1 cellular context compared by ENCODE assay signal in the genomic region with DNA sequence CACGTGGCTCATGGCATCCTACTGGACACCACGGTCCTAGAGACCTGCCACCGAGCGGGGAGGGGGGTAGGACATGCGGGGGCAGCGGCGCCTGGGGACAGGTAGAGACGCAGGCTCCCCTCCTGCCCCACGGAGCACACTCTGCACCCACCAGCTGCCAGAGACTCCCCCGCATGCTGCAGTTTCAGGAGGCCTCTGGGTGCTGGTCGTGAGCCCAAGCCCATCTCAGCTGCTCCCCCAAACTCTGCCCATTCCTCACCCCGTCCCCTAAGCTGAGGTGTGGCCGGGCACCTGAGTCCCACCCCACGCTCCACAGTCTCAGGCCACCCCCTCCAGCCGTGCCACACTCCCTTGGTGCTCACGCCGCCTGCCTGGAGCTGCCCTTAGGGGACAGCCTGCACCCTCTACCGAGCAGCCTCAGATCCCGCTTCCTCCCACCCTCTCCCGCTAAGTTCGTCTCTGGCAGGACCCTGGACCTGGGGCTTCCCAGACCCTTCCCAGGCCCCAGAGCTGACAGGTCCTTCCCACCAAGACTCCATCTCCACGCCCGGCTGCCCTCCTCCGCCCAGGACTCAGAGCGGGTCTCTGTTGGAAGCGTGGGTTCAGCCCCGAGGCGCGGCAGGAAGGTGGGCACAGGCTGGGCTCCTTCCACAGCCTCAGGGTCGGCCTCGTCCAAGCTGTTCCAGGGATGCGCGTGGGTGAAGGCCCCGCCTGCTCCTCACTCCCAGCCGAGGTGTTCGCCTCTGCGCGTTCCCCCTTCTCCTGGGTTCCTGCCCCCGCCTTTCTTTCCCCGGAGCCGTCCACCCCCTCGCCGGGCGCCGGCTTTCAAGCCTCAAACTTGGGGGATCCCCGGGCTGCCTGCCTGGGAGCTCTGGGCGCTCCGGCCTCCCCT.
TF ChIP-seq lines count a peak whose summit lies in the region.

No MANE protein-coding gene starts in this region.

TF ChIP-seq in HepG2, 621 proteins besides CTCF, POLR2A, EP300 and RAD21 (continues in another document):
- TF ChIP-seq ZFP90 (CRISPR knock-in tag; IDR thresholded peaks at IDR 0.05; ENCODE audit: borderline replicate concordance) (0 out of 2 replicates have a peak, but pooled peaks have one; percentile 25), MXD1 (CRISPR knock-in tag; IDR thresholded peaks at IDR 0.05) (0 out of 2 replicates have a peak, but pooled peaks have one; percentile 16), KDM5B (CRISPR knock-in tag; IDR thresholded peaks at IDR 0.05; ENCODE audit: borderline replicate concordance) (peak; percentile 33), MEIS1 (CRISPR knock-in tag; IDR thresholded peaks at IDR 0.05; ENCODE audit: borderline replicate concordance) (0 out of 2 replicates have a peak, but pooled peaks have one; percentile 22), ZNF891 (CRISPR knock-in tag; IDR thresholded peaks at IDR 0.05) (0 out of 2 replicates have a peak, but pooled peaks have one; percentile 16), ELK4 (CRISPR knock-in tag; IDR thresholded peaks at IDR 0.05; ENCODE audit: borderline replicate concordance) (no peak), GTF3A (CRISPR knock-in tag; conservative IDR thresholded peaks at IDR 0.05) (no peak), ZNF142 (CRISPR knock-in tag; IDR thresholded peaks at IDR 0.05) (0 out of 2 replicates have a peak, but pooled peaks have one; percentile 20), SP4 (CRISPR knock-in tag; IDR thresholded peaks at IDR 0.05) (peak; percentile 61; the same call in 1 of the 2 replicates), XRCC5 (optimal IDR thresholded peaks at IDR 0.05; ENCODE audit: low read length) (peak; percentile 33), ATF7-NPFF (CRISPR knock-in tag; IDR thresholded peaks at IDR 0.05; ENCODE audit: low read depth) (0 out of 2 replicates have a peak, but pooled peaks have one; percentile 1), JARID2 (CRISPR knock-in tag; IDR thresholded peaks at IDR 0.05; ENCODE audit: insufficient replicate concordance) (no peak), HNRNPL (IDR thresholded peaks at IDR 0.05; ENCODE audit: low read depth, low read length) (peak; percentile 64; the same call in 1 of the 2 replicates), HNRNPLL (IDR thresholded peaks at IDR 0.05; ENCODE audit: low read depth, low read length, poor library complexity, severe bottlenecking) (peak; percentile 25), ZNF800 (CRISPR knock-in tag; IDR thresholded peaks at IDR 0.05) (0 out of 2 replicates have a peak, but pooled peaks have one; percentile 22), ZFP91 (CRISPR knock-in tag; IDR thresholded peaks at IDR 0.05; ENCODE audit: borderline replicate concordance) (0 out of 2 replicates have a peak, but pooled peaks have one; percentile 17), GMEB1 (CRISPR knock-in tag; IDR thresholded peaks at IDR 0.05; ENCODE audit: borderline replicate concordance) (0 out of 2 replicates have a peak, but pooled peaks have one; percentile 22), ZNF546 (CRISPR knock-in tag; conservative IDR thresholded peaks at IDR 0.05) (0 out of 2 replicates have a peak, but pooled peaks have one; percentile 59), ZNF615 (CRISPR knock-in tag; IDR thresholded peaks at IDR 0.05; ENCODE audit: borderline replicate concordance) (no peak), SIX4 (CRISPR knock-in tag; IDR thresholded peaks at IDR 0.05) (no peak), ZNF101 (CRISPR knock-in tag; IDR thresholded peaks at IDR 0.05; ENCODE audit: borderline replicate concordance, low read depth) (no peak), ZNF572 (CRISPR knock-in tag; IDR thresholded peaks at IDR 0.05) (0 out of 2 replicates have a peak, but pooled peaks have one; percentile 39), ZNF329 (CRISPR knock-in tag; IDR thresholded peaks at IDR 0.05; ENCODE audit: low read depth) (0 out of 2 replicates have a peak, but pooled peaks have one; percentile 13), FOXC1 (CRISPR knock-in tag; IDR thresholded peaks at IDR 0.05; ENCODE audit: borderline replicate concordance) (peak; percentile 79; the same call in 1 of the 2 replicates), HMGXB4 (CRISPR knock-in tag; IDR thresholded peaks at IDR 0.05; ENCODE audit: borderline replicate concordance in 1 of 2, low read depth in 1 of 2) (no peak)
- TF ChIP-seq, protein P1, sequence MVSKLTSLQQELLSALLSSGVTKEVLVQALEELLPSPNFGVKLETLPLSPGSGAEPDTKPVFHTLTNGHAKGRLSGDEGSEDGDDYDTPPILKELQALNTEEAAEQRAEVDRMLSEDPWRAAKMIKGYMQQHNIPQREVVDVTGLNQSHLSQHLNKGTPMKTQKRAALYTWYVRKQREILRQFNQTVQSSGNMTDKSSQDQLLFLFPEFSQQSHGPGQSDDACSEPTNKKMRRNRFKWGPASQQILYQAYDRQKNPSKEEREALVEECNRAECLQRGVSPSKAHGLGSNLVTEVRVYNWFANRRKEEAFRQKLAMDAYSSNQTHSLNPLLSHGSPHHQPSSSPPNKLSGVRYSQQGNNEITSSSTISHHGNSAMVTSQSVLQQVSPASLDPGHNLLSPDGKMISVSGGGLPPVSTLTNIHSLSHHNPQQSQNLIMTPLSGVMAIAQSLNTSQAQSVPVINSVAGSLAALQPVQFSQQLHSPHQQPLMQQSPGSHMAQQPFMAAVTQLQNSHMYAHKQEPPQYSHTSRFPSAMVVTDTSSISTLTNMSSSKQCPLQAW (CRISPR knock-in tag; IDR thresholded peaks at IDR 0.05), result peak; percentile 46; the same call in 1 of the 2 replicates
